In genomic region chr4:124334119-124334518, GRCh38 we compare ENCODE assay signal across 8 cellular contexts.
A peak's percentile ranks its signal among the peaks of the same experiment; 100 is the strongest.
DNase-seq lines count a peak whose midpoint lies in the region; ATAC-seq, FAIRE-seq and TF ChIP-seq lines count a peak whose summit lies in the region.

No MANE protein-coding gene starts in this region.

- H3K4me3 ChIP-seq in DOHH2 (ENCODE audit: low read length) (no peak overlapping the region), OCI-LY3 (ENCODE audit: low read length) (no peak overlapping the region), MG63 (no peak overlapping the region)

- H3K27ac ChIP-seq in DOHH2 (ENCODE audit: low read depth, low read length) (no peak overlapping the region), OCI-LY3 (ENCODE audit: low read length) (no peak overlapping the region)

- H3K27me3 ChIP-seq in DOHH2 (ENCODE audit: control insufficient read depth, low read length) (no peaks in the 10 kb centered on the region), OCI-LY3 (ENCODE audit: low read depth, low read length) (no peaks in the 10 kb centered on the region), MG63 (no peaks in the 10 kb centered on the region)

- H3K9ac ChIP-seq in OCI-LY3 (ENCODE audit: low read length) = no peak overlapping the region

- H4K20me1 ChIP-seq in DOHH2 (ENCODE audit: control insufficient read depth, insufficient read depth, low read depth, low read length) (no peaks in the 10 kb centered on the region), OCI-LY3 (ENCODE audit: insufficient read depth, low read length) (no peaks in the 10 kb centered on the region)

- H3F3A ChIP-seq in DOHH2 (ENCODE audit: control insufficient read depth, insufficient read depth) = no peaks in the 10 kb centered on the region

- peak; percentile 99 for FAIRE-seq in endometrium (lab: Jason Lieb, UNC)

- TF ChIP-seq CTCF in DOHH2 (IDR thresholded peaks at IDR 0.05; ENCODE audit: low read depth, low read length, poor library complexity, severe bottlenecking) (peak; percentile 28), OCI-LY3 (IDR thresholded peaks at IDR 0.05; ENCODE audit: low read depth, low read length) (peak; percentile 57)

- H3K4me1 ChIP-seq in DOHH2 (ENCODE audit: control insufficient read depth, low read length) (no peaks in the 10 kb centered on the region), OCI-LY3 (ENCODE audit: low read length) (no peaks in the 10 kb centered on the region)

- H3K36me3 ChIP-seq in DOHH2 (ENCODE audit: control insufficient read depth, low read length) (no peaks in the 10 kb centered on the region), OCI-LY3 (replicated peaks; ENCODE audit: low read depth, low read length) (no peaks in the 10 kb centered on the region), MG63 (no peaks in the 10 kb centered on the region)

- H3K79me2 ChIP-seq in DOHH2 (ENCODE audit: control insufficient read depth, low read length) = no peaks in the 10 kb centered on the region
- H3K79me2 ChIP-seq in OCI-LY3 (ENCODE audit: low read length) = no peaks in the 10 kb centered on the region

- H3K9me3 ChIP-seq in DOHH2 (ENCODE audit: control insufficient read depth, insufficient read depth, low read length) = no peaks in the 10 kb centered on the region
- H3K9me3 ChIP-seq in OCI-LY3 (ENCODE audit: insufficient read depth, low read length) = no peaks in the 10 kb centered on the region
- H3K9me3 ChIP-seq in MG63 = no peaks in the 10 kb centered on the region

- H3K9me2 ChIP-seq in DOHH2 (replicated peaks; ENCODE audit: control insufficient read depth, low read length) = no peaks in the 10 kb centered on the region

- peak; percentile 26 for DNase-seq in middle frontal gyrus (ENCODE audit: extremely low spot score, low spot score)
- no peak for DNase-seq in activated gamma-delta T cell treated with Interleukin-2 at 50 U/mL for 16 hours
- no peak for DNase-seq in MG63

- H3K4me2 ChIP-seq in DOHH2 (ENCODE audit: low read length) = no peak overlapping the region
- H3K4me2 ChIP-seq in OCI-LY3 (ENCODE audit: low read length) = peak overlapping the region; percentile 28

- ATAC-seq in HG03159 (IDR thresholded peaks at IDR 0.05; ENCODE audit: unreplicated experiment) (peak; percentile 58), GM21515 (IDR thresholded peaks at IDR 0.05; ENCODE audit: unreplicated experiment) (no peak)

- H2AFZ ChIP-seq in OCI-LY3 (ENCODE audit: low read depth, low read length) = no peak overlapping the region
